ENCODE assay signal across 18 cellular contexts in genomic region chr2:29175338-29175737, GRCh38.
DNase-seq lines count a peak whose midpoint lies in the region; ATAC-seq, FAIRE-seq and TF ChIP-seq lines count a peak whose summit lies in the region.
"Had no signal": no experiment of that assay in that cellular context is flagged by ENCODE, and none has a peak within 500 bp of the region (broad histone marks: within the 10 kb centered on the region; RNA-seq: fewer than 3 reads in every experiment).

No MANE protein-coding gene starts in this region.

- no peak for ATAC-seq in activated T-helper 17 cell treated with anti-CD3 and anti-CD28 coated beads, Interleukin-2, amount 50 U/mL, for 72 hours (replicated peaks)
- peak; percentile 69 to 71 for ATAC-seq in gastrocnemius medialis
- ATAC-seq in HG02884 (IDR thresholded peaks at IDR 0.05; ENCODE audit: unreplicated experiment) = no peak

- no peaks in the 10 kb centered on the region for H3K27me3 Mint-ChIP-seq in activated T-helper 17 cell treated with anti-CD3 and anti-CD28 coated beads, Interleukin-2, amount 50 U/mL, for 72 hours
- H3K27me3 Mint-ChIP-seq: CD4-positive, alpha-beta memory T cell had no signal

- H3K36me3 Mint-ChIP-seq in activated T-helper 17 cell treated with anti-CD3 and anti-CD28 coated beads, Interleukin-2, amount 50 U/mL, for 72 hours (ENCODE audit: low read depth) = peaks cover 75% of the 10 kb centered on the region

- H3K9me3 ChIP-seq in PC-9 (ENCODE audit: insufficient read depth, low read depth) (no peaks in the 10 kb centered on the region), gastrocnemius medialis (no peaks in the 10 kb centered on the region), testis (no peaks in the 10 kb centered on the region)
- H3K9me3 ChIP-seq: HAP-1 had no signal

- TF ChIP-seq POLR2A in gastrocnemius medialis (IDR thresholded peaks at IDR 0.05) (no peak), GM12892 (IDR thresholded peaks at IDR 0.05; ENCODE audit: low read depth, low read length) (no peak), testis (IDR thresholded peaks at IDR 0.05) (no peak)

- H3K4me1 ChIP-seq in PC-9 (replicated peaks; ENCODE audit: insufficient read depth) (no peaks in the 10 kb centered on the region), gastrocnemius medialis (peaks cover 7 to 12% of the 10 kb centered on the region in 2 donors), testis (no peaks in the 10 kb centered on the region)
- H3K4me1 ChIP-seq: HAP-1 had no signal

- H3K4me2 ChIP-seq in PC-9 = no peak overlapping the region

- H3F3A ChIP-seq in PC-9 (ENCODE audit: insufficient read depth, low read depth) = peaks cover 11% of the 10 kb centered on the region

- WGBS in testis, 2 donors = 89 to 96% methylated on average over 3 of the region's 3 CpGs

- H3K79me2 ChIP-seq in PC-9 (ENCODE audit: low read depth) = no peaks in the 10 kb centered on the region

- H3K27ac ChIP-seq in PC-9 = no peak overlapping the region
- peak overlapping the region; percentile 74 to 82 (median 80) for H3K27ac ChIP-seq in gastrocnemius medialis
- H3K27ac ChIP-seq in testis = no peak overlapping the region

- H3K27me3 ChIP-seq in PC-9 (ENCODE audit: insufficient read depth, low read depth) = no peaks in the 10 kb centered on the region
- H3K27me3 ChIP-seq in gastrocnemius medialis = no peaks in the 10 kb centered on the region
- H3K27me3 ChIP-seq in testis = no peaks in the 10 kb centered on the region

- H4K20me1 ChIP-seq in PC-9 (ENCODE audit: insufficient read depth) = no peaks in the 10 kb centered on the region; the same call in none of the 2 replicates

- H2AFZ ChIP-seq in PC-9 = no peak overlapping the region

- no peaks in the 10 kb centered on the region for H3K9me2 ChIP-seq in PC-9 (ENCODE audit: insufficient read depth)

- peaks cover 9% of the 10 kb centered on the region for H3K4me1 Mint-ChIP-seq in activated T-helper 17 cell treated with anti-CD3 and anti-CD28 coated beads, Interleukin-2, amount 50 U/mL, for 72 hours

- no peak overlapping the region for H3K4me3 Mint-ChIP-seq in activated T-helper 17 cell treated with anti-CD3 and anti-CD28 coated beads, Interleukin-2, amount 50 U/mL, for 72 hours
- H3K4me3 Mint-ChIP-seq: CD4-positive, alpha-beta memory T cell; HFFc6 had no signal

- no peaks in the 10 kb centered on the region for H3K9me3 Mint-ChIP-seq in activated T-helper 17 cell treated with anti-CD3 and anti-CD28 coated beads, Interleukin-2, amount 50 U/mL, for 72 hours
- H3K9me3 Mint-ChIP-seq: CD4-positive, alpha-beta memory T cell; HFFc6 had no signal

- H3K4me3 ChIP-seq in PC-9 = no peak overlapping the region
- H3K4me3 ChIP-seq in gastrocnemius medialis = peak overlapping the region; percentile 15 to 50 (median 42)
- H3K4me3 ChIP-seq in testis = no peak overlapping the region
- H3K4me3 ChIP-seq: HAP-1 had no signal

- POLR2A ChIA-PET in PC-9 (lab: Charles Lee; ENCODE audit: unreplicated experiment) = no interaction called here

- H3K36me3 ChIP-seq in PC-9 (ENCODE audit: low read depth) = peaks cover 38% of the 10 kb centered on the region
- peaks cover 0 to 13% of the 10 kb centered on the region in 2 donors for H3K36me3 ChIP-seq in gastrocnemius medialis
- no peaks in the 10 kb centered on the region for H3K36me3 ChIP-seq in testis (ENCODE audit: low read depth, missing control alignments)
- H3K36me3 ChIP-seq: HAP-1 had no signal

- CTCF ChIA-PET in PC-9 (lab: Charles Lee) = no interaction called here

- TF ChIP-seq CTCF in D721Med (IDR thresholded peaks at IDR 0.05; ENCODE audit: insufficient read depth, missing control alignments) = no peak
- no peak for TF ChIP-seq CTCF in PC-9 (conservative IDR thresholded peaks at IDR 0.05)
- TF ChIP-seq CTCF in gastrocnemius medialis (IDR thresholded peaks at IDR 0.05 in 4 of 5, conservative IDR thresholded peaks at IDR 0.05 in 1 of 5) = no peak
- no peak for TF ChIP-seq CTCF in testis (IDR thresholded peaks at IDR 0.05)

- FAIRE-seq in D721Med (lab: Jason Lieb, UNC) = peak; percentile 90
- FAIRE-seq in GM12892 (lab: Jason Lieb, UNC) = no peak
- FAIRE-seq: GM12891, H54 had no signal

- peak overlapping the region; percentile 65 for H3K27ac Mint-ChIP-seq in activated T-helper 17 cell treated with anti-CD3 and anti-CD28 coated beads, Interleukin-2, amount 50 U/mL, for 72 hours
- H3K27ac Mint-ChIP-seq: HFFc6 had no signal

- BruUV-seq in PC-9 (replicated peaks; lab: Mats Ljungman, UMichigan) = TSS peak; percentile 3

- in situ Hi-C loops in gastrocnemius medialis (cut with MboI; ENCODE audit: low sequenced_read_pairs in 4 of 4) = loop anchor here in 3 of 4 donors (25.0 kb wide), 1 partner anchor 363 kb away; the partner anchor contains the start of gene SPDYA (in 3 of the 3)

- DNase-seq in D721Med (ENCODE audit: insufficient read length, low spot score) (no peak), PC-9 (no peak), gastrocnemius medialis (no peak), GM12892 (ENCODE audit: insufficient read length) (no peak), testis (no peak)
- DNase-seq: C1 segment of cervical spinal cord; CD4-positive, alpha-beta memory T cell; COR-L47; DMS 273 treated with DMSO at 0.1 percent for 48 hours; DMS53; GF-D8; GOT3; HFFc6 had no signal

- intact Hi-C loops in PC-9 (cut with micrococcal nuclease; ENCODE audit: unreplicated experiment) = no loop called here
- intact Hi-C loops in gastrocnemius medialis (cut with DNase I; ENCODE audit: low total_unique reads) = loop anchor here (5.0 kb wide), 2 partner anchors 63 to 163 kb away; no protein-coding TSS in a partner anchor
- intact Hi-C loops in testis (cut with DNase I; ENCODE audit: low total_unique reads) = no loop called here

Comparison
In these comparisons a context has a peak if more than half of its experiments do, and no peak if none do; other contexts are left out.
1. H3K27ac ChIP-seq: peak in gastrocnemius medialis (4 of 4); none in PC-9 (single experiment) and testis (0 of 2).
2. H3K4me3 ChIP-seq: peak in gastrocnemius medialis (4 of 4); none in PC-9 (single experiment) and testis (0 of 2).
3. ATAC-seq: peak in gastrocnemius medialis (2 of 2); none in activated T-helper 17 cell treated with anti-CD3 and anti-CD28 coated beads, Interleukin-2, amount 50 U/mL, for 72 hours (single experiment) and HG02884 (single experiment).